In genomic region chr7:28674359-28674782, GRCh38 we compare ENCODE assay signal across 20 cellular contexts.
A peak's percentile ranks its signal among the peaks of the same experiment; 100 is the strongest.
DNase-seq lines count a peak whose midpoint lies in the region; ATAC-seq, FAIRE-seq and TF ChIP-seq lines count a peak whose summit lies in the region.
"Had no signal": no experiment of that assay in that cellular context is flagged by ENCODE, and none has a peak within 500 bp of the region (broad histone marks: within the 10 kb centered on the region; RNA-seq: fewer than 3 reads in every experiment).

No MANE protein-coding gene starts in this region.

- H3K27ac ChIP-seq in GM23248 (no peak overlapping the region), endothelial cell of umbilical vein (ENCODE audit: insufficient read depth, low read depth, low read length) (no peak overlapping the region)
- H3K27ac ChIP-seq: BLaER1 treated with 17β-estradiol and CSF1 and Interleukin-3, amounts not matched to agents 10 nM and 100 nM; brain microvascular endothelial cell; neutrophil; testis had no signal

- H3K36me3 ChIP-seq in GM23248 (ENCODE audit: low read depth): no peaks in the 10 kb centered on the region
- peaks cover 2% of the 10 kb centered on the region; the same call in 1 of the 2 replicates for H3K36me3 ChIP-seq in MG63
- no peaks in the 10 kb centered on the region for H3K36me3 ChIP-seq in endothelial cell of umbilical vein (ENCODE audit: control insufficient read depth in 2 of 2, extremely low read depth in 1 of 2, insufficient read depth in 2 of 2, low read length in 2 of 2)
- H3K36me3 ChIP-seq: BLaER1 treated with 17β-estradiol and CSF1 and Interleukin-3, amounts not matched to agents 10 nM and 100 nM; brain microvascular endothelial cell; neutrophil had no signal

- H3K79me2 ChIP-seq in GM23248 (ENCODE audit: insufficient read depth) (no peaks in the 10 kb centered on the region), endothelial cell of umbilical vein (ENCODE audit: control insufficient read depth, insufficient read depth, low read length) (no peaks in the 10 kb centered on the region)

- dilution Hi-C loops in endothelial cell of umbilical vein (cut with MboI; ENCODE audit: extremely low pct_ligation_motif_present, low sequenced_read_pairs): no loop called here

- BruUV-seq in endothelial cell of umbilical vein (replicated peaks; lab: Mats Ljungman, UMichigan): no TSS peak

- TF ChIP-seq CTCF in endothelial cell of umbilical vein (IDR thresholded peaks at IDR 0.05; ENCODE audit: extremely low read depth in 1 of 2, insufficient read depth in 1 of 2, low read depth in 1 of 2, low read length in 2 of 2): no peak
- no peak for TF ChIP-seq CTCF in nephron progenitor cell (IDR thresholded peaks at IDR 0.05)

- ATAC-seq in GM21367 (IDR thresholded peaks at IDR 0.05; ENCODE audit: unreplicated experiment): no peak
- ATAC-seq in GM21737 (IDR thresholded peaks at IDR 0.05; ENCODE audit: unreplicated experiment): no peak
- ATAC-seq in left lobe of liver: no peak

- FAIRE-seq in endothelial cell of umbilical vein (lab: Jason Lieb, UNC): peak; percentile 85

- no peaks in the 10 kb centered on the region for H3F3A ChIP-seq in GM23248 (ENCODE audit: insufficient read depth)

- H3K9me1 ChIP-seq in endothelial cell of umbilical vein (replicated peaks; ENCODE audit: control insufficient read depth, extremely low read depth, insufficient read depth, low read length): no peaks in the 10 kb centered on the region

- no peaks in the 10 kb centered on the region for H3K36me3 Mint-ChIP-seq in nephron progenitor cell (ENCODE audit: low read depth)
- H3K36me3 Mint-ChIP-seq: activated naive CD8-positive, alpha-beta T cell; IgD-negative memory B cell had no signal

- no peak overlapping the region for H3K9ac ChIP-seq in GM23248
- H3K9ac ChIP-seq in endothelial cell of umbilical vein (replicated peaks; ENCODE audit: extremely low read depth, insufficient read depth, low read length): no peak overlapping the region
- H3K9ac ChIP-seq: BLaER1 treated with 17β-estradiol and CSF1 and Interleukin-3, amounts not matched to agents 10 nM and 100 nM had no signal

- no peaks in the 10 kb centered on the region for H3K9me2 ChIP-seq in GM23248 (ENCODE audit: insufficient read depth)

- WGBS in GM23248 (ENCODE audit: low coverage in 1 of 2, low lambda C conversion rate in 2 of 2, missing lambda C conversion rate in 2 of 2), 2 experiments: 65 to 68% methylated on average over 5 of the region's 5 CpGs

- peak overlapping the region; percentile 75 for H3K27ac Mint-ChIP-seq in nephron progenitor cell
- H3K27ac Mint-ChIP-seq: activated CD4-positive, alpha-beta T cell treated with anti-CD3 and anti-CD28 coated beads, Interleukin-2, amount 10 ng/mL, durations not matched to agents 24 days and 14 days; activated naive CD8-positive, alpha-beta T cell; GM23338 had no signal

- H3K27me3 ChIP-seq in GM23248 (replicated peaks; ENCODE audit: insufficient read depth): no peaks in the 10 kb centered on the region
- no peaks in the 10 kb centered on the region for H3K27me3 ChIP-seq in MG63
- no peaks in the 10 kb centered on the region for H3K27me3 ChIP-seq in endothelial cell of umbilical vein (ENCODE audit: control insufficient read depth in 2 of 2, insufficient read depth in 2 of 2, low read length in 2 of 2)
- H3K27me3 ChIP-seq: BLaER1 treated with 17β-estradiol and CSF1 and Interleukin-3, amounts not matched to agents 10 nM and 100 nM; brain microvascular endothelial cell; neutrophil; testis had no signal

- H3K4me3 ChIP-seq in GM23248 (no peak overlapping the region), MG63 (no peak overlapping the region), endothelial cell of umbilical vein (replicated peaks in 1 of 3; ENCODE audit: insufficient read depth in 1 of 3, low read depth in 1 of 3, low read length in 3 of 3) (no peak overlapping the region)
- H3K4me3 ChIP-seq: BLaER1 treated with 17β-estradiol and CSF1 and Interleukin-3, amounts not matched to agents 10 nM and 100 nM; GM23338; testis had no signal

- CTCF ChIA-PET in endothelial cell of umbilical vein (lab: Charles Lee): interaction anchor here (0.9 to 1.4 kb wide), 3 partner anchors 11 to 20 kb away, joined by 4 to 5 read pairs (median 4); no protein-coding TSS in a partner anchor

- H3K4me3 Mint-ChIP-seq in nephron progenitor cell: no peak overlapping the region
- H3K4me3 Mint-ChIP-seq: activated CD4-positive, alpha-beta T cell treated with anti-CD3 and anti-CD28 coated beads, Interleukin-2, amount 10 ng/mL, durations not matched to agents 24 days and 14 days; activated naive CD8-positive, alpha-beta T cell; GM23338; IgD-negative memory B cell had no signal

- TF ChIP-seq POLR2A in endothelial cell of umbilical vein (IDR thresholded peaks at IDR 0.05; ENCODE audit: low read depth, low read length): no peak

- no peaks in the 10 kb centered on the region for H3K27me3 Mint-ChIP-seq in nephron progenitor cell (ENCODE audit: low read depth, poor library complexity)
- H3K27me3 Mint-ChIP-seq: activated CD4-positive, alpha-beta T cell treated with anti-CD3 and anti-CD28 coated beads, Interleukin-2, amount 10 ng/mL, durations not matched to agents 24 days and 14 days; activated naive CD8-positive, alpha-beta T cell; IgD-negative memory B cell had no signal

- intact Hi-C loops in endothelial cell of umbilical vein (cut with micrococcal nuclease): no loop called here

- H3K4me2 ChIP-seq in GM23248 (ENCODE audit: unreplicated experiment): no peak overlapping the region
- H3K4me2 ChIP-seq in endothelial cell of umbilical vein (ENCODE audit: insufficient read depth, low read length): no peak overlapping the region
- H3K4me2 ChIP-seq: BLaER1 treated with 17β-estradiol and CSF1 and Interleukin-3, amounts not matched to agents 10 nM and 100 nM had no signal

- no peaks in the 10 kb centered on the region for H4K20me1 ChIP-seq in GM23248 (ENCODE audit: insufficient read depth)
- no peaks in the 10 kb centered on the region for H4K20me1 ChIP-seq in endothelial cell of umbilical vein (replicated peaks; ENCODE audit: control insufficient read depth, extremely low read depth, insufficient read depth, low read length)
- H4K20me1 ChIP-seq: BLaER1 treated with 17β-estradiol and CSF1 and Interleukin-3, amounts not matched to agents 10 nM and 100 nM had no signal

- H3K9me3 ChIP-seq in GM23248 (ENCODE audit: low read depth) (no peaks in the 10 kb centered on the region), MG63 (no peaks in the 10 kb centered on the region), endothelial cell of umbilical vein (replicated peaks; ENCODE audit: control insufficient read depth, insufficient read depth, low read length) (no peaks in the 10 kb centered on the region)
- H3K9me3 ChIP-seq: BLaER1 treated with 17β-estradiol and CSF1 and Interleukin-3, amounts not matched to agents 10 nM and 100 nM; neutrophil; testis had no signal

- peaks cover 73% of the 10 kb centered on the region for H3K4me1 Mint-ChIP-seq in nephron progenitor cell
- H3K4me1 Mint-ChIP-seq: activated CD4-positive, alpha-beta T cell treated with anti-CD3 and anti-CD28 coated beads, Interleukin-2, amount 10 ng/mL, durations not matched to agents 24 days and 14 days had no signal

- DNase-seq in GM23248: peak; percentile 9
- DNase-seq in MG63: peak; percentile 49
- DNase-seq in endothelial cell of umbilical vein (ENCODE audit: low read depth, low spot score): peak; percentile 42
- DNase-seq in nephron progenitor cell: no peak
- DNase-seq in hepatic stellate cell (ENCODE audit: low spot score): no peak
- no peak for DNase-seq in left lobe of liver (ENCODE audit: low spot score)
- DNase-seq: activated CD4-positive, alpha-beta T cell treated with anti-CD3 and anti-CD28 coated beads, Interleukin-2, amount 10 ng/mL, durations not matched to agents 24 days and 14 days; activated T-cell treated with anti-CD3 and anti-CD28 coated beads for 4 hours; brain microvascular endothelial cell; NCI-H1092; SHP77 treated with DMSO at 0.1 percent for 48 hours; stimulated activated CD4-positive, alpha-beta T cell treated with anti-CD3 and anti-CD28 coated beads, Interleukin-4, amount 100 ng/mL, for 1 hour; testis had no signal

- H3K4me1 ChIP-seq in GM23248 (ENCODE audit: insufficient read depth) (no peaks in the 10 kb centered on the region), endothelial cell of umbilical vein (ENCODE audit: control insufficient read depth, extremely low read depth, insufficient read depth, low read length) (peaks cover 6% of the 10 kb centered on the region)
- H3K4me1 ChIP-seq: testis had no signal

- H3K9me3 Mint-ChIP-seq in nephron progenitor cell: no peaks in the 10 kb centered on the region
- H3K9me3 Mint-ChIP-seq: activated CD4-positive, alpha-beta T cell treated with anti-CD3 and anti-CD28 coated beads, Interleukin-2, amount 10 ng/mL, durations not matched to agents 24 days and 14 days; GM23338 had no signal

- POLR2A ChIA-PET in endothelial cell of umbilical vein (lab: Charles Lee): no interaction called here

- in situ Hi-C loops in GM23248 (cut with MboI): no loop called here

- no peak overlapping the region for H2AFZ ChIP-seq in GM23248
- H2AFZ ChIP-seq in endothelial cell of umbilical vein (ENCODE audit: low read depth, low read length): no peak overlapping the region

TF ChIP-seq in endothelial cell of umbilical vein, 7 proteins besides CTCF, POLR2A, EP300 and RAD21:
- peak; percentile 70 for TF ChIP-seq FOS (IDR thresholded peaks at IDR 0.05; ENCODE audit: borderline replicate concordance, insufficient read depth, low read length)
- no peak for TF ChIP-seq GATA2 (IDR thresholded peaks at IDR 0.05; ENCODE audit: insufficient read depth, insufficient read length, low read depth, low read length)
- peak; percentile 37 for TF ChIP-seq JUN (IDR thresholded peaks at IDR 0.05; ENCODE audit: borderline replicate concordance, insufficient read depth, insufficient read length, low read depth)

Comparison
In these comparisons a context has a peak if more than half of its experiments do, and no peak if none do; other contexts are left out.
1. DNase-seq: peak in GM23248 (single experiment), MG63 (single experiment) and endothelial cell of umbilical vein (single experiment); none in nephron progenitor cell (single experiment), hepatic stellate cell (single experiment) and left lobe of liver (single experiment).